Comparison of ENCODE assay signal across 1 cellular context in the genomic region with DNA sequence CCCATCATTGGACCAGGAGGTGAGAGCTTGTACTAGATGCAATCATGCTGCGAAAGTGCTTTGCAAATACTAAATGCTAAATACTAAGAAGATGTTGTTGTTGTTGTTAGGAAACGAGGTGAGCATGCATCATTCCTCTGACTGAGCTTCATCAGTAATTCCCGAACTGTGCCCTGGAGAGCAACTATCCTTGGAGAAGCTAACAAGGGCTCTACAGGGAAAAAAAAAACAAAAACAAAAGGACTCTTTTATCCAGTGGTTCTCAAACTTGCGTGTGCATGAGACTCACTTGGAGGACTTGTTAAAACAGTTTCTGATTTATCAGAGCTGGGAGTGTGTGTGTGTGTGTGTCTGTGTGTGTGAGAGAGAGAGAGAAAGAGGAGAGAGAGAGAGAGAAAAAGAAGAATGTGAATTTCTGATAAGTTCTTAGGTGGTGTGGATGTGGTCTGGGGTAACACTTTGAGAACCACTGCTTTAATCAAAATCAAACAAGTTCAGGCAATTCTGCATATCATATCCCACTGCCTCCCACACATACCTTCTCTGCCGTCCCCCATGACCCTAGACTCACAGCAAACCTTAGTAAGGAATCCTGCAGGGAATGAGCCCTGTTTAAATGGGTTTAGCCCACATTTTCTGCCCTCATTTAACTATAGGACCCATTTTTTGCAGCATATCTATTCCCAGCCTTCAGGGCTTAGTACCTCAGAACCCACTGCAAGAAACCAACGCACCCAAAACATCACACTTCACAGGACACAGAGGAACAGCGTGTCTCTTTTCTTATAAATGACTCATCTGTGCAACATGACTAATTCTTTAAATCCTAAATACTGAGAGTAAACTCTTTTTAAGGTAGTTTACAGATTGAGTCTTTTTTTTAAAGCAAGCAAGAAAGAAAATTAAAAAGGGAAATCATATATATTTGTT.
TF ChIP-seq lines count a peak whose summit lies in the region.

No MANE protein-coding gene starts in this region.

TF ChIP-seq in H1, 55 proteins besides CTCF, POLR2A, EP300 and RAD21 (continued from another document):
- TF ChIP-seq, protein P1, sequence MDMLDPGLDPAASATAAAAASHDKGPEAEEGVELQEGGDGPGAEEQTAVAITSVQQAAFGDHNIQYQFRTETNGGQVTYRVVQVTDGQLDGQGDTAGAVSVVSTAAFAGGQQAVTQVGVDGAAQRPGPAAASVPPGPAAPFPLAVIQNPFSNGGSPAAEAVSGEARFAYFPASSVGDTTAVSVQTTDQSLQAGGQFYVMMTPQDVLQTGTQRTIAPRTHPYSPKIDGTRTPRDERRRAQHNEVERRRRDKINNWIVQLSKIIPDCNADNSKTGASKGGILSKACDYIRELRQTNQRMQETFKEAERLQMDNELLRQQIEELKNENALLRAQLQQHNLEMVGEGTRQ (IDR thresholded peaks at IDR 0.05; ENCODE audit: low read length) = no peak
- no peak for TF ChIP-seq SUZ12 (IDR thresholded peaks at IDR 0.05; ENCODE audit: low read length)
